ENCODE assay signal across 14 cellular contexts in genomic region chr12:105036937-105037649, GRCh38. TPM values are rescaled to one million over a fixed set of nuclear protein-coding genes. Genes with fewer than 3 reads are reported as not detected.
A peak's percentile ranks its signal among the peaks of the same experiment; 100 is the strongest.
DNase-seq lines count a peak whose midpoint lies in the region; ATAC-seq and TF ChIP-seq lines count a peak whose summit lies in the region.
"Had no signal": no experiment of that assay in that cellular context is flagged by ENCODE, and none has a peak within 500 bp of the region (broad histone marks: within the 10 kb centered on the region; RNA-seq: fewer than 3 reads in every experiment).

No MANE protein-coding gene starts in this region.

- H3K4me1 Mint-ChIP-seq in activated naive CD4-positive, alpha-beta T cell treated with anti-CD3 and anti-CD28 coated beads, Interleukin-2, amount 10 ng/mL, durations not matched to agents 7 days and 5 days: peaks cover 31% of the 10 kb centered on the region

- peak overlapping the region; percentile 51 for H3K27ac Mint-ChIP-seq in activated naive CD4-positive, alpha-beta T cell treated with anti-CD3 and anti-CD28 coated beads, Interleukin-2, amount 10 ng/mL, durations not matched to agents 7 days and 5 days
- H3K27ac Mint-ChIP-seq: B cell had no signal

- no peak overlapping the region for H2AK5ac ChIP-seq in mesenchymal stem cell (ENCODE audit: low read length, severe bottlenecking)

- peaks cover 19% of the 10 kb centered on the region for H3K4me1 ChIP-seq in RWPE2 (ENCODE audit: insufficient read depth, poor library complexity, severe bottlenecking)
- H3K4me1 ChIP-seq in mesenchymal stem cell (ENCODE audit: control insufficient read depth, insufficient read depth, low read depth, low read length): peaks cover 1% of the 10 kb centered on the region
- H3K4me1 ChIP-seq: psoas muscle had no signal

- no peak overlapping the region for H3K23ac ChIP-seq in mesenchymal stem cell (ENCODE audit: low read length in 2 of 2)

- peaks cover 2% of the 10 kb centered on the region for H3K9me3 Mint-ChIP-seq in activated naive CD4-positive, alpha-beta T cell treated with anti-CD3 and anti-CD28 coated beads, Interleukin-2, amount 10 ng/mL, durations not matched to agents 7 days and 5 days

- H3K36me3 Mint-ChIP-seq in activated naive CD4-positive, alpha-beta T cell treated with anti-CD3 and anti-CD28 coated beads, Interleukin-2, amount 10 ng/mL, durations not matched to agents 7 days and 5 days: peaks cover 2% of the 10 kb centered on the region

- WGBS in mesenchymal stem cell: 0% methylated on average over 1 of the region's 3 CpGs

- H2BK120ac ChIP-seq in mesenchymal stem cell (ENCODE audit: low read depth, low read length): no peak overlapping the region

- H3K18ac ChIP-seq in mesenchymal stem cell (ENCODE audit: low read depth in 1 of 2, low read length in 2 of 2): no peak overlapping the region

- H3K4me3 ChIP-seq in RWPE2 (ENCODE audit: severe bottlenecking) (no peak overlapping the region), mesenchymal stem cell (ENCODE audit: insufficient read depth in 1 of 2, low read depth in 1 of 2, low read length in 2 of 2) (no peak overlapping the region)
- H3K4me3 ChIP-seq: psoas muscle had no signal

- no peaks in the 10 kb centered on the region for H3K27me3 Mint-ChIP-seq in activated naive CD4-positive, alpha-beta T cell treated with anti-CD3 and anti-CD28 coated beads, Interleukin-2, amount 10 ng/mL, durations not matched to agents 7 days and 5 days
- H3K27me3 Mint-ChIP-seq: B cell had no signal

- TF ChIP-seq CTCF in RWPE2 (IDR thresholded peaks at IDR 0.05; ENCODE audit: poor library complexity, severe bottlenecking): no peak

- in situ Hi-C loops in G401 (cut with HindIII; ENCODE audit: low sequenced_read_pairs): no loop called here

- H3K4me2 ChIP-seq in mesenchymal stem cell (ENCODE audit: low read length, poor library complexity, severe bottlenecking): no peak overlapping the region

- H3K9me3 ChIP-seq in RWPE2 (ENCODE audit: severe bottlenecking) (no peaks in the 10 kb centered on the region), mesenchymal stem cell (ENCODE audit: control insufficient read depth, low read length) (no peaks in the 10 kb centered on the region)
- H3K9me3 ChIP-seq: psoas muscle had no signal

- no peak overlapping the region for H2BK15ac ChIP-seq in mesenchymal stem cell (ENCODE audit: low read depth, poor library complexity, severe bottlenecking)

- no peak overlapping the region for H3K9ac ChIP-seq in mesenchymal stem cell (ENCODE audit: low read length)

- H3K27ac ChIP-seq in RWPE2 (ENCODE audit: poor library complexity, severe bottlenecking) (peak overlapping the region; percentile 19), mesenchymal stem cell (ENCODE audit: low read length, poor library complexity, severe bottlenecking) (no peak overlapping the region)
- H3K27ac ChIP-seq: psoas muscle had no signal

- H4K91ac ChIP-seq in mesenchymal stem cell (ENCODE audit: low read length): no peak overlapping the region

- CTCF ChIA-PET in activated naive CD4-positive, alpha-beta T cell treated with anti-CD3 and anti-CD28 coated beads, Interleukin-2, amount 10 ng/mL, durations not matched to agents 7 days and 5 days (lab: Charles Lee): interaction anchor here (1.8 kb wide), 1 partner anchor 16 kb away, joined by 8 read pairs; no protein-coding TSS in a partner anchor

- H2BK12ac ChIP-seq in mesenchymal stem cell (ENCODE audit: low read length in 2 of 2): no peak overlapping the region

- H3K4ac ChIP-seq in mesenchymal stem cell (ENCODE audit: low read depth in 1 of 2, low read length in 2 of 2): no peak overlapping the region

- H2BK5ac ChIP-seq in mesenchymal stem cell (ENCODE audit: low read depth, low read length, poor library complexity, severe bottlenecking): no peak overlapping the region

- no peak overlapping the region for H4K8ac ChIP-seq in mesenchymal stem cell (ENCODE audit: low read length)

- peak; percentile 38; the same call in 1 of the 3 replicates for ATAC-seq in RWPE2 (ENCODE audit: low read depth)
- no peak for ATAC-seq in HG03521 (IDR thresholded peaks at IDR 0.05; ENCODE audit: unreplicated experiment)
- ATAC-seq: psoas muscle had no signal

- no peak overlapping the region for H3K14ac ChIP-seq in mesenchymal stem cell (ENCODE audit: low read length in 2 of 2)

- no peak overlapping the region for H2AFZ ChIP-seq in mesenchymal stem cell (ENCODE audit: low read depth, low read length)

- no peaks in the 10 kb centered on the region for H3K36me3 ChIP-seq in RWPE2 (ENCODE audit: low read depth)
- peaks cover 0 to 57% of the 10 kb centered on the region in 2 experiments for H3K36me3 ChIP-seq in mesenchymal stem cell (ENCODE audit: control insufficient read depth in 1 of 2, insufficient read depth in 2 of 2, low read depth in 1 of 2, low read length in 2 of 2)

- no peak for DNase-seq in activated naive CD4-positive, alpha-beta T cell treated with anti-CD3 and anti-CD28 coated beads, Interleukin-2, amount 10 ng/mL, durations not matched to agents 7 days and 5 days
- no peak for DNase-seq in activated naive CD4-positive, alpha-beta T cell (lab: John Stamatoyannopoulos, UW)
- DNase-seq in RWPE2 (ENCODE audit: low spot score) (no peak), dermis blood vessel endothelial cell (peak; percentile 12), cerebellum (ENCODE audit: low spot score) (no peak), G401 (ENCODE audit: low spot score) (no peak), mesenchymal stem cell (no peak)
- DNase-seq: amygdala; kidney glomerular epithelial cell; NCI-H1930; psoas muscle; stimulated activated CD4-positive, alpha-beta T cell treated with anti-CD3 and anti-CD28 coated beads, Interleukin-2, amount 100 ng/mL, for 24 hours had no signal

- H3K79me1 ChIP-seq in mesenchymal stem cell (replicated peaks; ENCODE audit: low read length, poor library complexity, severe bottlenecking): no peaks in the 10 kb centered on the region

- H3K4me3 Mint-ChIP-seq in activated naive CD4-positive, alpha-beta T cell treated with anti-CD3 and anti-CD28 coated beads, Interleukin-2, amount 10 ng/mL, durations not matched to agents 7 days and 5 days: no peak overlapping the region
- H3K4me3 Mint-ChIP-seq: B cell had no signal

- H3K27me3 ChIP-seq in RWPE2 (ENCODE audit: insufficient read depth, poor library complexity, severe bottlenecking): no peaks in the 10 kb centered on the region
- no peaks in the 10 kb centered on the region for H3K27me3 ChIP-seq in mesenchymal stem cell (ENCODE audit: control insufficient read depth in 1 of 2, insufficient read depth in 1 of 2, low read length in 2 of 2)

RNA-seq across cellular contexts. Expression of gene ALDH1L2, which starts 47.2 kb away (rescaled TPM):
- total RNA-seq in dermis blood vessel endothelial cell (0.65 and 1.2 TPM in 2 replicates), cerebellum (7.0 TPM)
- 0.55 and 2.2 TPM in 2 replicates for total RNA-seq in G401 (2014; rRNA removed; shearing (Covaris generic))
- 37.3 TPM for polyA plus RNA-seq in mesenchymal stem cell (2013, experiment 1 of 2)
- 36.7 TPM for polyA plus RNA-seq in mesenchymal stem cell (2013, experiment 2 of 2)

RNA-seq across cellular contexts. Expression of gene NOPCHAP1, which starts 51.0 kb away (rescaled TPM):
- total RNA-seq in dermis blood vessel endothelial cell (7.2 and 8.0 TPM in 2 replicates), cerebellum (21.1 TPM)
- 10.9 and 23.3 TPM in 2 replicates for total RNA-seq in G401 (2014; rRNA removed; shearing (Covaris generic))
- 20.3 TPM for polyA plus RNA-seq in mesenchymal stem cell (2013, experiment 1 of 2)
- 21.5 TPM for polyA plus RNA-seq in mesenchymal stem cell (2013, experiment 2 of 2)
